In the genomic region with DNA sequence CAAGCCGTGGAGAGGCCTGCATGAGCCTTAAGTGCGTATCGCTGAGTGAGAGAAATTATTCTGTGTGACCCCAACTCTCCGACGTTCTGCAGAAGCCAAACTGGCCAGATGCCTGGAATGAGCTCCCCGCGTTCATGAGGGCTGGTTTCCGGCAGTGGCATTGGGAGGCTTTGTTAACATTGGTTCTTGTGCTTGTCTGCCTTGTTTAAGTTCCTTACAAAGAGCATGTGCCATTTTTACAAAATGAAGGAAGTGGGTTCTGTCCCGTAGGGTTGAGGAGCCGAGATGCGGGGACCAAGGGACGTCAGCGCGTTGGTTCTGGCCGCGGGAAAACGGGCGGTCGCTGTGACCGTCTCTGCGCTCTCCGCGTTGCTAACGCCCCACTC, we compare ENCODE assay signal across 12 cellular contexts. TPM values are rescaled to one million over a fixed set of nuclear protein-coding genes. Genes with fewer than 3 reads are reported as not detected.
A peak's percentile ranks its signal among the peaks of the same experiment; 100 is the strongest.
DNase-seq lines count a peak whose midpoint lies in the region; ATAC-seq and TF ChIP-seq lines count a peak whose summit lies in the region.
"Had no signal": no experiment of that assay in that cellular context is flagged by ENCODE, and none has a peak within 500 bp of the region (broad histone marks: within the 10 kb centered on the region; RNA-seq: fewer than 3 reads in every experiment).

No MANE protein-coding gene starts in this region.

- H3K4ac ChIP-seq in neuronal stem cell (ENCODE audit: low read length), result no peak overlapping the region

- H3K36me3 Mint-ChIP-seq in brain, result peaks cover 41% of the 10 kb centered on the region

- H3K4me3 ChIP-seq in iPS DF 6.9 (ENCODE audit: low read length) (peak overlapping the region; percentile 12; the same call in 1 of the 2 replicates), neuronal stem cell (ENCODE audit: low read length in 2 of 2) (peak overlapping the region in 1 of 2 donors; percentile 74)
- H3K4me3 ChIP-seq: HAP-1, MG63 had no signal

- H3K18ac ChIP-seq in neuronal stem cell (ENCODE audit: low read length), result peak overlapping the region; percentile 88

- H3K4me1 Mint-ChIP-seq in brain, result peaks cover 9% of the 10 kb centered on the region

- peak overlapping the region in 4 of 5 experiments; percentile 64 to 89 (median 68) for H3K27ac Mint-ChIP-seq in brain

- H2AK5ac ChIP-seq in neuronal stem cell (ENCODE audit: low read depth, low read length), result peak overlapping the region; percentile 84

- no peak overlapping the region for H2BK120ac ChIP-seq in neuronal stem cell (ENCODE audit: low read depth, low read length)

- peak overlapping the region; percentile 88 for H3K9ac ChIP-seq in neuronal stem cell (ENCODE audit: low read depth, low read length, poor library complexity)

- peak overlapping the region; percentile 12 for H3K14ac ChIP-seq in neuronal stem cell (ENCODE audit: low read length)

- peaks cover 12% of the 10 kb centered on the region for H3K79me1 ChIP-seq in neuronal stem cell (ENCODE audit: low read depth, low read length)

- peak; percentile 48 for DNase-seq in AG08396 (ENCODE audit: low spot score)
- DNase-seq in iPS DF 6.9 (ENCODE audit: low read depth, low spot score), result no peak
- DNase-seq in neuronal stem cell (ENCODE audit: low spot score), result no peak
- no peak for DNase-seq in activated CD4-positive, CD25-positive, alpha-beta regulatory T cell (lab: John Stamatoyannopoulos, UW)
- DNase-seq in inferior parietal cortex (ENCODE audit: extremely low spot score), result no peak
- DNase-seq in activated CD4-positive, alpha-beta T cell treated with anti-CD3 and anti-CD28 coated beads for 4 hours, result no peak
- DNase-seq: caudate nucleus, MG63, NCI-H524 had no signal

- H3K23ac ChIP-seq in neuronal stem cell (ENCODE audit: low read depth, low read length, poor library complexity), result peak overlapping the region; percentile 35

- H3K27me3 ChIP-seq in iPS DF 6.9 (ENCODE audit: control insufficient read depth, insufficient read depth, low read length) (no peaks in the 10 kb centered on the region), neuronal stem cell (ENCODE audit: control insufficient read depth in 3 of 3, insufficient read depth in 3 of 3, low read depth in 1 of 3, low read length in 3 of 3) (no peaks in the 10 kb centered on the region)
- H3K27me3 ChIP-seq: MG63 had no signal

- H3K9me3 ChIP-seq in iPS DF 6.9 (ENCODE audit: control insufficient read depth, insufficient read depth, low read length) (no peaks in the 10 kb centered on the region), neuronal stem cell (replicated peaks in 1 of 2; ENCODE audit: control insufficient read depth in 2 of 2, insufficient read depth in 1 of 2, low read depth in 1 of 2, low read length in 2 of 2) (peaks cover 0 to 3% of the 10 kb centered on the region in 2 donors)
- H3K9me3 ChIP-seq: HAP-1, MG63 had no signal

- H2BK12ac ChIP-seq in neuronal stem cell (ENCODE audit: low read length), result no peak overlapping the region

- no peak overlapping the region for H4K91ac ChIP-seq in neuronal stem cell (ENCODE audit: low read depth, low read length, poor library complexity)

- no peak for TF ChIP-seq CTCF in brain (conservative IDR thresholded peaks at IDR 0.05)

- H3K36me3 ChIP-seq in iPS DF 6.9 (ENCODE audit: control insufficient read depth, insufficient read depth, low read length), result peaks cover 14% of the 10 kb centered on the region
- H3K36me3 ChIP-seq in neuronal stem cell (replicated peaks in 1 of 2; ENCODE audit: control insufficient read depth in 2 of 2, insufficient read depth in 2 of 2, low read length in 2 of 2), result peaks cover 14 to 67% of the 10 kb centered on the region in 2 donors

- H3K9me3 Mint-ChIP-seq in brain, result no peaks in the 10 kb centered on the region

- peak overlapping the region in 4 of 5 experiments; percentile 38 to 77 (median 60) for H3K4me3 Mint-ChIP-seq in brain

- H3K27ac ChIP-seq in iPS DF 6.9 (ENCODE audit: low read length), result no peak overlapping the region
- no peak overlapping the region for H3K27ac ChIP-seq in neuronal stem cell (replicated peaks; ENCODE audit: low read length)

- H3K27me3 Mint-ChIP-seq in brain, result no peaks in the 10 kb centered on the region

- no CpG with 5 or more reads among the region's 24 CpGs for WGBS in iPS DF 6.9 (ENCODE audit: insufficient coverage, insufficient read length)
- WGBS in neuronal stem cell (ENCODE audit: extremely low coverage in 2 of 2, insufficient read length in 2 of 2, insufficient replicate concordance in 1 of 2), 2 donors, result no CpG with 5 or more reads among the region's 24 CpGs

- ATAC-seq in GM19455 (IDR thresholded peaks at IDR 0.05; ENCODE audit: unreplicated experiment), result no peak

- peak overlapping the region; percentile 76 for H4K8ac ChIP-seq in neuronal stem cell (ENCODE audit: low read depth, low read length)

- H3K4me2 ChIP-seq in neuronal stem cell (ENCODE audit: insufficient read depth, low read length, poor library complexity, severe bottlenecking), result peak overlapping the region; percentile 91

- peak overlapping the region; percentile 90 for H2BK5ac ChIP-seq in neuronal stem cell (ENCODE audit: low read length)

- H3K4me1 ChIP-seq in iPS DF 6.9 (ENCODE audit: control insufficient read depth, insufficient read depth, low read length) (no peaks in the 10 kb centered on the region; the same call in none of the 2 replicates), neuronal stem cell (ENCODE audit: control insufficient read depth in 2 of 2, insufficient read depth in 1 of 2, low read depth in 1 of 2, low read length in 2 of 2) (peaks cover 0 to 6% of the 10 kb centered on the region in 2 donors)
- H3K4me1 ChIP-seq: HAP-1 had no signal

- no peak overlapping the region for H2AFZ ChIP-seq in neuronal stem cell (ENCODE audit: low read length)

- H2BK15ac ChIP-seq in neuronal stem cell (ENCODE audit: low read length), result peak overlapping the region; percentile 85

RNA-seq across cellular contexts. Expression of gene RABL6, which starts 13.2 kb away (rescaled TPM):
- polyA plus RNA-seq in brain (ENCODE audit: insufficient read depth, low read depth, low replicate concordance), result 170 TPM
- polyA plus RNA-seq in neuronal stem cell (2013, experiment 1 of 2), result 115 TPM
- 112 TPM for polyA plus RNA-seq in neuronal stem cell (2013, experiment 2 of 2)

RNA-seq across cellular contexts. Expression of gene AJM1, which starts 21.3 kb away (rescaled TPM):
- polyA plus RNA-seq in brain (ENCODE audit: insufficient read depth, low read depth, low replicate concordance), result 10.5 TPM
- polyA plus RNA-seq in neuronal stem cell (2013, experiment 1 of 2), result 0.42 TPM
- 0.44 TPM for polyA plus RNA-seq in neuronal stem cell (2013, experiment 2 of 2)

RNA-seq across cellular contexts. Expression of gene CCDC183, which starts 24.8 kb away (rescaled TPM):
- polyA plus RNA-seq in brain (ENCODE audit: insufficient read depth, low read depth, low replicate concordance), result 4.8 TPM
- polyA plus RNA-seq in neuronal stem cell (2013, experiment 1 of 2), result 2.7 TPM
- polyA plus RNA-seq in neuronal stem cell (2013, experiment 2 of 2), result 2.7 TPM

RNA-seq across cellular contexts. Expression of gene PHPT1, which starts 28.3 kb away (rescaled TPM):
- polyA plus RNA-seq in brain (ENCODE audit: insufficient read depth, low read depth, low replicate concordance), result 259 TPM
- polyA plus RNA-seq in neuronal stem cell (2013, experiment 1 of 2), result 230 TPM
- polyA plus RNA-seq in neuronal stem cell (2013, experiment 2 of 2), result 218 TPM

RNA-seq across cellular contexts. Expression of gene TMEM141, which starts 29.8 kb away (rescaled TPM):
- polyA plus RNA-seq in brain (ENCODE audit: insufficient read depth, low read depth, low replicate concordance), result 182 TPM
- polyA plus RNA-seq in neuronal stem cell (2013, experiment 1 of 2), result 30.7 TPM
- polyA plus RNA-seq in neuronal stem cell (2013, experiment 2 of 2), result 29.9 TPM
